ENCODE assay signal across 10 cellular contexts in the genomic region with DNA sequence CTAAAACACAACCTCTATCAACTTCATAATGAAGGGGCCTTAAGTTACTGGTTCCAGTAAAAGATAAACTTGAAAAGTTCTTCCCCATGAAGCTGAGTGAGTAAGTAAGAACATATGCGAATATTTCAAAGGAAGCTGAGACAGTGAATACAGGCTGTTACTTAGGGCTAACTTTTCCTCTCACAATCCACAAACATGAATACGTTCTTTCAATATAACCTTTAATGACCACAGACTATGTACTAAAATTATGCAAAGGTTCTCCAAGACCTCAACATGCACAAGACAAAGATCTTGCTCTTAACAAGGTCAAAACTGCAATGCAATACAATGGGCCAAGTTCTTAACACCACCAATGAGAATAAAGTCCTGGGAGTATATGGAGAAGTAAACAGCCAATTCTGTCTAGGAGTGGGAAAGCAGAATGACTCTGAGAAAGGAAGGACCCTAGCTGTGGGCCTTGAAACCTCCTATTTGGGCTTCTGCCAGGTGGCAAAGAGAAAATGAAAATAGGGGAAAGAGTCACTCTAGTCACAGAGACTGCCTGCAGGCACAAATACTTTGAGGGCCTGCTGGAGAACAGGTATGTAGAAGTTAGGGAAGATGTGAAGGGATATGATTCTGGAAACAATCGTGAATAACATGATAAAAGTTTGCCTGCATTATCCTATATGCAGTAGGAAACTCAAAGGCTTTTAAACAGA. TPM values are rescaled to one million over a fixed set of nuclear protein-coding genes. Genes with fewer than 3 reads are reported as not detected.
DNase-seq lines count a peak whose midpoint lies in the region; ATAC-seq, FAIRE-seq and TF ChIP-seq lines count a peak whose summit lies in the region.
"Had no signal": no experiment of that assay in that cellular context is flagged by ENCODE, and none has a peak within 500 bp of the region (broad histone marks: within the 10 kb centered on the region; RNA-seq: fewer than 3 reads in every experiment).

No MANE protein-coding gene starts in this region.

- no peak overlapping the region for H3K27ac ChIP-seq in SJCRH30

- no peak overlapping the region for H3K4me3 ChIP-seq in SJCRH30

- ATAC-seq in GM21619 (IDR thresholded peaks at IDR 0.05; ENCODE audit: unreplicated experiment) (peak; percentile 70), left ventricle myocardium superior (no peak)
- ATAC-seq: naive thymus-derived CD8-positive, alpha-beta T cell had no signal

- H3K9me3 ChIP-seq in SJCRH30 (replicated peaks): peaks cover 3% of the 10 kb centered on the region; the same call in 1 of the 2 replicates

- FAIRE-seq in GM12892 (lab: Jason Lieb, UNC): peak; percentile 54

- H3K27me3 ChIP-seq in SJCRH30: no peaks in the 10 kb centered on the region

- no peak for DNase-seq in GM12892 (ENCODE audit: insufficient read length)
- peak; percentile 18 for DNase-seq in KBM-7
- peak; percentile 55 for DNase-seq in foreskin melanocyte
- no peak for DNase-seq in T1000 (lab: John Stamatoyannopoulos, UW)
- no peak for DNase-seq in GOT3 (lab: John Stamatoyannopoulos, UW)
- no peak for DNase-seq in left ventricle myocardium superior
- DNase-seq in SJCRH30: no peak
- DNase-seq: activated CD4-positive, alpha-beta T cell treated with anti-CD3 and anti-CD28 coated beads for 1 hour; naive thymus-derived CD8-positive, alpha-beta T cell had no signal

- no peaks in the 10 kb centered on the region for H3K36me3 ChIP-seq in SJCRH30

- intact Hi-C loops in left ventricle myocardium superior (cut with micrococcal nuclease): no loop called here

- no peaks in the 10 kb centered on the region for H3K4me1 ChIP-seq in SJCRH30

- TF ChIP-seq POLR2A in GM12892 (IDR thresholded peaks at IDR 0.05; ENCODE audit: low read depth, low read length): no peak

- in situ Hi-C loops in KBM-7 (cut with MboI; ENCODE audit: low pct_unique_long_range_greater_than_20kb, low sequenced_read_pairs): no loop called here

RNA-seq across cellular contexts. Expression of a gene that starts 43.7 kb away (rescaled TPM):
- 21.6 TPM for polyA plus RNA-seq in GM12892 (2012; ENCODE audit: missing spikeins)
- total RNA-seq in left ventricle myocardium superior: 9.0 TPM
- 26.1 and 32.8 TPM in 2 replicates for total RNA-seq in SJCRH30 (2014; rRNA removed; shearing (Covaris generic))

Comparison
In these comparisons a context has a peak if more than half of its experiments do, and no peak if none do; other contexts are left out.
1. DNase-seq: peak in KBM-7 (single experiment) and foreskin melanocyte (single experiment); none in GM12892 (single experiment), T1000 (single experiment), GOT3 (single experiment), left ventricle myocardium superior (single experiment) and SJCRH30 (0 of 2).